ENCODE assay signal across 24 cellular contexts in the genomic region with DNA sequence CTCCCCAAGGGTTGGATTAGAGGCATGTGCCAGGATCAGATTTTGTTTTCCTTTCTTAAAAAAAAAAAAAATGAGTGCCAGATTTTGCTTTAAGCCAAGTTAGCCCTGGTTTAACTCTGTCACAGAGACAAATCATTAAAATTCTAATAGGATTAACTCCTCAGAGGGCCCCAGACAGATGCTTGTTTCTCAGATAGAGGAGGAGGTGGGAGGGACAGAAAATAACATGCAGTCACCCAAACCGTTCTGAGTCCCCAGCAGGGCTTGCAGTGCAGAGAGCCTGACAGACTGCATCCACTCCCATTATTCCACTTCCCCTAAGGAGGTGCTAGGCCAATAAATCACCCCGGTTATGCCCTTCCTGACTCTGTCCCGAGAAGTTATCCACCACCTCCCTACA. TPM values are rescaled to one million over a fixed set of nuclear protein-coding genes. Genes with fewer than 3 reads are reported as not detected.
DNase-seq lines count a peak whose midpoint lies in the region; ATAC-seq and TF ChIP-seq lines count a peak whose summit lies in the region.
"Had no signal": no experiment of that assay in that cellular context is flagged by ENCODE, and none has a peak within 500 bp of the region (broad histone marks: within the 10 kb centered on the region; RNA-seq: fewer than 3 reads in every experiment).

No MANE protein-coding gene starts in this region.

- no peaks in the 10 kb centered on the region for H3K79me1 ChIP-seq in mesendoderm (ENCODE audit: low read length)

- H3K36me3 ChIP-seq in SK-N-MC (ENCODE audit: insufficient read depth, low read length) = no peaks in the 10 kb centered on the region
- H3K36me3 ChIP-seq in mesendoderm (ENCODE audit: control insufficient read depth, insufficient read depth, low read length) = no peaks in the 10 kb centered on the region
- H3K36me3 ChIP-seq in PC-9 (ENCODE audit: low read depth) = no peaks in the 10 kb centered on the region
- H3K36me3 ChIP-seq: BLaER1 had no signal

- no peaks in the 10 kb centered on the region for H3K4me1 Mint-ChIP-seq in activated naive CD4-positive, alpha-beta T cell treated with anti-CD3 and anti-CD28 coated beads, Interleukin-2, amount 50 U/mL, for 24 hours

- no peak overlapping the region for H2BK15ac ChIP-seq in mesendoderm (replicated peaks; ENCODE audit: low read depth)

- H3K27ac Mint-ChIP-seq in activated naive CD4-positive, alpha-beta T cell treated with anti-CD3 and anti-CD28 coated beads, Interleukin-2, amount 50 U/mL, for 24 hours = peak overlapping the region; percentile 8
- no peak overlapping the region for H3K27ac Mint-ChIP-seq in activated naive CD4-positive, alpha-beta T cell treated with anti-CD3 and anti-CD28 coated beads, Interleukin-2, amount 50 U/mL, for 72 hours
- H3K27ac Mint-ChIP-seq: CD4-positive, CD25-positive, alpha-beta regulatory T cell had no signal

- peaks cover 3% of the 10 kb centered on the region for H3K36me3 Mint-ChIP-seq in activated naive CD4-positive, alpha-beta T cell treated with anti-CD3 and anti-CD28 coated beads, Interleukin-2, amount 50 U/mL, for 24 hours
- H3K36me3 Mint-ChIP-seq in activated naive CD4-positive, alpha-beta T cell treated with anti-CD3 and anti-CD28 coated beads, Interleukin-2, amount 50 U/mL, for 72 hours = peaks cover 10 to 11% of the 10 kb centered on the region in 2 donors
- H3K36me3 Mint-ChIP-seq: CD4-positive, CD25-positive, alpha-beta regulatory T cell had no signal

- no peak overlapping the region for H4K8ac ChIP-seq in mesendoderm (ENCODE audit: low read depth, low read length)

- H3K4me3 ChIP-seq in SK-N-MC = no peak overlapping the region
- no peak overlapping the region for H3K4me3 ChIP-seq in mesendoderm (ENCODE audit: low read length)
- no peak overlapping the region for H3K4me3 ChIP-seq in PC-9
- H3K4me3 ChIP-seq: BLaER1, K562 had no signal

- H3K9me3 ChIP-seq in SK-N-MC (ENCODE audit: low read depth, low read length) (no peaks in the 10 kb centered on the region), PC-9 (ENCODE audit: insufficient read depth, low read depth) (no peaks in the 10 kb centered on the region)

- BruUV-seq in PC-9 (replicated peaks; lab: Mats Ljungman, UMichigan) = no TSS peak

- TF ChIP-seq CTCF in PC-9 (conservative IDR thresholded peaks at IDR 0.05) = no peak

- H3K4me2 ChIP-seq in mesendoderm (ENCODE audit: low read length) (no peak overlapping the region), PC-9 (no peak overlapping the region)
- H3K4me2 ChIP-seq: BLaER1 had no signal

- H2AK5ac ChIP-seq in mesendoderm (ENCODE audit: low read length) = no peak overlapping the region

- POLR2A ChIA-PET in PC-9 (lab: Charles Lee; ENCODE audit: unreplicated experiment) = no interaction called here

- no peak for DNase-seq in activated naive CD4-positive, alpha-beta T cell treated with anti-CD3 and anti-CD28 coated beads, Interleukin-2, amount 50 U/mL, for 72 hours (ENCODE audit: low spot score in 2 of 2)
- DNase-seq in SK-N-MC (ENCODE audit: low read depth, low spot score) (no peak), mesendoderm (peak; percentile 15), PC-9 (no peak), DMS79 (lab: John Stamatoyannopoulos, UW) (no peak)
- no peak for DNase-seq in activated CD4-positive, CD25-positive, alpha-beta regulatory T cell treated with anti-CD3 and anti-CD28 coated beads, Interleukin-2, amount 50 U/mL, for 72 hours
- DNase-seq: 8988T; CD4-positive, CD25-positive, alpha-beta regulatory T cell; H7; Kasumi-1; NCI-H1092 treated with DMSO at 0.1 percent for 48 hours; NCI-H1436; NCI-H187; NCI-H2081 treated with DMSO at 0.1 percent for 48 hours; NCI-H2171; NCI-H226; NCI-H510A; NCI-H774; SHP77 treated with DMSO at 0.1 percent for 48 hours had no signal

- H2AFZ ChIP-seq in PC-9 = no peak overlapping the region

- no peaks in the 10 kb centered on the region for H3F3A ChIP-seq in PC-9 (ENCODE audit: insufficient read depth, low read depth)

- no peak overlapping the region for H4K5ac ChIP-seq in mesendoderm (ENCODE audit: low read length)

- intact Hi-C loops in PC-9 (cut with micrococcal nuclease; ENCODE audit: unreplicated experiment) = no loop called here

- H3K9ac ChIP-seq in SK-N-MC (ENCODE audit: insufficient read length) (no peak overlapping the region), mesendoderm (ENCODE audit: low read length) (no peak overlapping the region)
- H3K9ac ChIP-seq: BLaER1 had no signal

- peak overlapping the region; percentile 22 for H3K56ac ChIP-seq in mesendoderm (ENCODE audit: low read length)

- H3K9me3 Mint-ChIP-seq in activated naive CD4-positive, alpha-beta T cell treated with anti-CD3 and anti-CD28 coated beads, Interleukin-2, amount 50 U/mL, for 24 hours = peaks cover 10% of the 10 kb centered on the region
- H3K9me3 Mint-ChIP-seq in activated naive CD4-positive, alpha-beta T cell treated with anti-CD3 and anti-CD28 coated beads, Interleukin-2, amount 50 U/mL, for 72 hours = peaks cover 5 to 10% of the 10 kb centered on the region in 2 donors

- H4K20me1 ChIP-seq in PC-9 (ENCODE audit: insufficient read depth) = no peaks in the 10 kb centered on the region
- H4K20me1 ChIP-seq: BLaER1 had no signal

- no peak for ATAC-seq in activated naive CD4-positive, alpha-beta T cell treated with anti-CD3 and anti-CD28 coated beads, Interleukin-2, amount 50 U/mL, for 72 hours
- ATAC-seq: K562, Panc1 had no signal

- H3K4me1 ChIP-seq in mesendoderm (ENCODE audit: control insufficient read depth, low read depth, low read length) (no peaks in the 10 kb centered on the region), PC-9 (replicated peaks; ENCODE audit: insufficient read depth) (no peaks in the 10 kb centered on the region)
- H3K4me1 ChIP-seq: BLaER1 had no signal

- no peak overlapping the region for H3K4ac ChIP-seq in mesendoderm (ENCODE audit: low read depth, low read length)

- H3K23ac ChIP-seq in mesendoderm (ENCODE audit: low read length) = no peak overlapping the region

- no peaks in the 10 kb centered on the region for H3K9me2 ChIP-seq in PC-9 (ENCODE audit: insufficient read depth)

- H3K4me3 Mint-ChIP-seq in activated naive CD4-positive, alpha-beta T cell treated with anti-CD3 and anti-CD28 coated beads, Interleukin-2, amount 50 U/mL, for 24 hours = no peak overlapping the region
- H3K4me3 Mint-ChIP-seq: CD4-positive, CD25-positive, alpha-beta regulatory T cell had no signal

- H3K27ac ChIP-seq in SK-N-MC (peak overlapping the region; percentile 19; the same call in 1 of the 2 replicates), mesendoderm (ENCODE audit: low read depth, low read length) (no peak overlapping the region), PC-9 (no peak overlapping the region)
- H3K27ac ChIP-seq: BLaER1, RWPE1 had no signal

- no peak overlapping the region for H2BK5ac ChIP-seq in mesendoderm (ENCODE audit: low read length)

- CTCF ChIA-PET in PC-9 (lab: Charles Lee) = no interaction called here

- no CpG with 5 or more reads among the region's 3 CpGs for WGBS in mesendoderm (ENCODE audit: extremely low coverage, insufficient coverage, low lambda C conversion rate)

- H3K27me3 ChIP-seq in mesendoderm (ENCODE audit: insufficient read depth, low read length, poor library complexity) (no peaks in the 10 kb centered on the region), PC-9 (ENCODE audit: insufficient read depth, low read depth) (peaks cover 12% of the 10 kb centered on the region)

- H3K18ac ChIP-seq in mesendoderm (ENCODE audit: low read length) = no peak overlapping the region

- peaks cover 18% of the 10 kb centered on the region for H3K27me3 Mint-ChIP-seq in activated naive CD4-positive, alpha-beta T cell treated with anti-CD3 and anti-CD28 coated beads, Interleukin-2, amount 50 U/mL, for 24 hours

- H2BK120ac ChIP-seq in mesendoderm (ENCODE audit: low read depth, low read length) = no peak overlapping the region

- H3K79me2 ChIP-seq in mesendoderm (ENCODE audit: control insufficient read depth, insufficient read depth, low read length) (no peaks in the 10 kb centered on the region), PC-9 (ENCODE audit: low read depth) (no peaks in the 10 kb centered on the region)

RNA-seq across cellular contexts. Expression of a gene that starts 6.3 kb away (rescaled TPM):
- total RNA-seq in activated naive CD4-positive, alpha-beta T cell treated with anti-CD3 and anti-CD28 coated beads, Interleukin-2, amount 50 U/mL, for 72 hours = not detected
- 1.0 TPM for polyA plus RNA-seq in mesendoderm (2013, experiment 1 of 2)
- polyA plus RNA-seq in mesendoderm (2013, experiment 2 of 2) = 0.95 TPM
- total RNA-seq in PC-9 (2021) = not detected in 2 replicates
- total RNA-seq: CD4-positive, CD25-positive, alpha-beta regulatory T cell had no signal
- polyA plus RNA-seq: CD4-positive, CD25-positive, alpha-beta regulatory T cell had no signal
